ENCODE assay signal across 16 cellular contexts in genomic region chr14:54815016-54815415, GRCh38.
A peak's percentile ranks its signal among the peaks of the same experiment; 100 is the strongest.
DNase-seq lines count a peak whose midpoint lies in the region; ATAC-seq and TF ChIP-seq lines count a peak whose summit lies in the region.
"Had no signal": no experiment of that assay in that cellular context is flagged by ENCODE, and none has a peak within 500 bp of the region (broad histone marks: within the 10 kb centered on the region; RNA-seq: fewer than 3 reads in every experiment).

No MANE protein-coding gene starts in this region.

- no peak overlapping the region for H3K27ac ChIP-seq in heart left ventricle
- H3K27ac ChIP-seq in right atrium auricular region, result no peak overlapping the region
- peak overlapping the region; percentile 66 for H3K27ac ChIP-seq in VCaP
- H3K27ac ChIP-seq in upper lobe of right lung, result no peak overlapping the region
- H3K27ac ChIP-seq: PC-9 had no signal

- no peaks in the 10 kb centered on the region for H3K9me3 ChIP-seq in heart left ventricle
- no peaks in the 10 kb centered on the region for H3K9me3 ChIP-seq in right atrium auricular region
- no peaks in the 10 kb centered on the region for H3K9me3 ChIP-seq in upper lobe of right lung

- TF ChIP-seq CTCF in heart left ventricle (IDR thresholded peaks at IDR 0.05) (no peak), right atrium auricular region (IDR thresholded peaks at IDR 0.05) (no peak), VCaP (conservative IDR thresholded peaks at IDR 0.05) (no peak), upper lobe of right lung (IDR thresholded peaks at IDR 0.05) (no peak)

- H3K4me3 ChIP-seq in heart left ventricle, result no peak overlapping the region
- H3K4me3 ChIP-seq in right atrium auricular region, result no peak overlapping the region
- no peak overlapping the region for H3K4me3 ChIP-seq in upper lobe of right lung
- H3K4me3 ChIP-seq: PC-9 had no signal

- no peak overlapping the region for H3K27ac Mint-ChIP-seq in immature natural killer cell
- H3K27ac Mint-ChIP-seq: activated naive CD8-positive, alpha-beta T cell treated with anti-CD3 and anti-CD28 coated beads, Interleukin-2, amount 10 ng/mL, durations not matched to agents 7 days and 5 days; T-helper 1 cell treated with Interleukin-12 subunit alpha and Interleukin-12 subunit beta and Interleukin-4 antibody, amounts not matched to agents 30 μg/mL and 1 μg/mL, for 36 hours had no signal

- H3K27me3 Mint-ChIP-seq in immature natural killer cell (ENCODE audit: low read depth in 3 of 3), result peaks cover 0 to 9% (median 3%) of the 10 kb centered on the region in 3 donors

- no peaks in the 10 kb centered on the region for H3K9me3 Mint-ChIP-seq in immature natural killer cell
- H3K9me3 Mint-ChIP-seq: activated naive CD8-positive, alpha-beta T cell treated with anti-CD3 and anti-CD28 coated beads, Interleukin-2, amount 10 ng/mL, durations not matched to agents 7 days and 5 days; T-helper 1 cell treated with Interleukin-12 subunit alpha and Interleukin-12 subunit beta and Interleukin-4 antibody, amounts not matched to agents 30 μg/mL and 1 μg/mL, for 36 hours had no signal

- ATAC-seq in heart left ventricle, result peak in 3 of 4 donors; percentile 41 to 47 (median 42)
- ATAC-seq in upper lobe of right lung, result peak; percentile 51
- ATAC-seq in HG02763 (IDR thresholded peaks at IDR 0.05; ENCODE audit: unreplicated experiment), result no peak

- 69 to 81% (median 73%) methylated on average over 12 of the region's 12 CpGs for WGBS in heart left ventricle, 4 donors

- DNase-seq in heart left ventricle (no peak), right atrium auricular region (ENCODE audit: low spot score) (no peak), kidney tubule cell (ENCODE audit: low spot score) (peak; percentile 93), upper lobe of right lung (no peak), NCI-H446 treated with DMSO at 0.1 percent for 48 hours (lab: John Stamatoyannopoulos, UW) (no peak), immature natural killer cell (no peak)
- DNase-seq: activated CD4-positive, alpha-beta T cell treated with anti-CD3 and anti-CD28 coated beads for 4 hours; activated naive CD8-positive, alpha-beta T cell treated with anti-CD3 and anti-CD28 coated beads, Interleukin-2, amount 10 ng/mL, durations not matched to agents 7 days and 5 days; activated T-cell treated with anti-CD3 and anti-CD28 coated beads for 4 hours; cerebellar nuclear complex; glutamatergic neuron; NCI-H1436; PC-9 had no signal

- no peaks in the 10 kb centered on the region for H3K4me1 Mint-ChIP-seq in immature natural killer cell
- H3K4me1 Mint-ChIP-seq: activated naive CD8-positive, alpha-beta T cell treated with anti-CD3 and anti-CD28 coated beads, Interleukin-2, amount 10 ng/mL, durations not matched to agents 7 days and 5 days had no signal

- intact Hi-C loops in heart left ventricle (cut with DNase I) (no loop called here), upper lobe of right lung (cut with DNase I) (no loop called here)

- H3K4me1 ChIP-seq in heart left ventricle (no peaks in the 10 kb centered on the region), right atrium auricular region (no peaks in the 10 kb centered on the region), upper lobe of right lung (no peaks in the 10 kb centered on the region)

- no peak overlapping the region for H3K4me3 Mint-ChIP-seq in immature natural killer cell
- H3K4me3 Mint-ChIP-seq: activated naive CD8-positive, alpha-beta T cell treated with anti-CD3 and anti-CD28 coated beads, Interleukin-2, amount 10 ng/mL, durations not matched to agents 7 days and 5 days; T-helper 1 cell treated with Interleukin-12 subunit alpha and Interleukin-12 subunit beta and Interleukin-4 antibody, amounts not matched to agents 30 μg/mL and 1 μg/mL, for 36 hours had no signal

- H3K27me3 ChIP-seq in heart left ventricle (peaks cover 0 to 2% (median 0%) of the 10 kb centered on the region in 9 donors), right atrium auricular region (no peaks in the 10 kb centered on the region), upper lobe of right lung (no peaks in the 10 kb centered on the region)

- H3K36me3 ChIP-seq in heart left ventricle (no peaks in the 10 kb centered on the region), right atrium auricular region (no peaks in the 10 kb centered on the region), upper lobe of right lung (no peaks in the 10 kb centered on the region)

- H3K36me3 Mint-ChIP-seq in immature natural killer cell, result peaks cover 0 to 4% (median 0%) of the 10 kb centered on the region in 3 donors
- H3K36me3 Mint-ChIP-seq: activated naive CD8-positive, alpha-beta T cell treated with anti-CD3 and anti-CD28 coated beads, Interleukin-2, amount 10 ng/mL, durations not matched to agents 7 days and 5 days had no signal

- TF ChIP-seq POLR2A in heart left ventricle (IDR thresholded peaks at IDR 0.05), result no peak
